16 cellular contexts compared by ENCODE assay signal in genomic region chr2:241823531-241824437, GRCh38. TPM values are rescaled to one million over a fixed set of nuclear protein-coding genes. Genes with fewer than 3 reads are reported as not detected.
A peak's percentile ranks its signal among the peaks of the same experiment; 100 is the strongest.
DNase-seq lines count a peak whose midpoint lies in the region; ATAC-seq and TF ChIP-seq lines count a peak whose summit lies in the region.
"Not testable (repeated sequence)": the region's sequence is repeated elsewhere in the genome, so short reads cannot be mapped to it uniquely, and the experiment has no call there.
"Had no signal": no experiment of that assay in that cellular context is flagged by ENCODE, and none has a peak within 500 bp of the region (broad histone marks: within the 10 kb centered on the region; RNA-seq: fewer than 3 reads in every experiment).

No MANE protein-coding gene starts in this region.

- H3K36me3 Mint-ChIP-seq in activated naive CD4-positive, alpha-beta T cell treated with anti-CD3 and anti-CD28 coated beads for 36 hours (ENCODE audit: low read depth), result peaks cover 14% of the 10 kb centered on the region
- H3K36me3 Mint-ChIP-seq in naive B cell, result peaks cover 17 to 42% of the 10 kb centered on the region in 2 donors

- TF ChIP-seq EP300 in sigmoid colon (IDR thresholded peaks at IDR 0.05), result not testable (repeated sequence)

- WGBS in sigmoid colon, 2 donors, result 92 to 93% methylated on average over 45 of the region's 45 CpGs

- CTCF ChIA-PET in GM10248 (lab: Yijun Ruan, JAX); activated naive CD4-positive, alpha-beta T cell treated with anti-CD3 and anti-CD28 coated beads for 36 hours (lab: Charles Lee): not testable (repeated sequence)

- ATAC-seq in Right ventricle myocardium superior (ENCODE audit: poor library complexity); naive B cell (ENCODE audit: low read depth in 2 of 2): not testable (repeated sequence)

- not testable (repeated sequence) for TF ChIP-seq POLR2A in sigmoid colon (IDR thresholded peaks at IDR 0.05)

- peaks cover 0 to 26% (median 0%) of the 10 kb centered on the region in 3 donors for H3K27me3 ChIP-seq in sigmoid colon

- not testable (repeated sequence) for TF ChIP-seq CTCF in GM10248 (IDR thresholded peaks at IDR 0.05; ENCODE audit: control extremely low read depth, extremely low read depth, low read depth, missing control alignments); sigmoid colon (IDR thresholded peaks at IDR 0.05)

- not testable (repeated sequence) for H3K27ac ChIP-seq in sigmoid colon

- POLR2A ChIA-PET in GM10248 (lab: Yijun Ruan, JAX), result not testable (repeated sequence)

- H3K9me3 Mint-ChIP-seq in activated naive CD4-positive, alpha-beta T cell treated with anti-CD3 and anti-CD28 coated beads for 36 hours, result peaks cover 20% of the 10 kb centered on the region
- peaks cover 10 to 32% (median 20%) of the 10 kb centered on the region in 7 donors for H3K9me3 Mint-ChIP-seq in naive B cell

- DNase-seq in GM10248 (ENCODE audit: extremely low spot score) (peak; percentile 14), NCI-H526 (lab: John Stamatoyannopoulos, UW) (peak; percentile 70 to 82), T1000 (lab: John Stamatoyannopoulos, UW) (peak; percentile 28), Right ventricle myocardium superior (peak; percentile 29), sigmoid colon (peak; percentile 38)
- not testable (repeated sequence) for DNase-seq in activated naive CD4-positive, alpha-beta T cell treated with anti-CD3 and anti-CD28 coated beads for 36 hours; naive B cell

- not testable (repeated sequence) for H3K36me3 ChIP-seq in sigmoid colon

- not testable (repeated sequence) for H3K4me1 ChIP-seq in sigmoid colon

- intact Hi-C loops in activated naive CD4-positive, alpha-beta T cell treated with anti-CD3 and anti-CD28 coated beads for 36 hours (cut with micrococcal nuclease); Right ventricle myocardium superior (cut with DNase I); sigmoid colon (cut with DNase I): not testable (repeated sequence)

- not testable (repeated sequence) for H3K27me3 Mint-ChIP-seq in activated naive CD4-positive, alpha-beta T cell treated with anti-CD3 and anti-CD28 coated beads for 36 hours (ENCODE audit: low read depth)
- H3K27me3 Mint-ChIP-seq in naive B cell, result peaks cover 33 to 59% (median 40%) of the 10 kb centered on the region in 3 donors

- peak overlapping the region; percentile 25 for H3K27ac Mint-ChIP-seq in activated naive CD4-positive, alpha-beta T cell treated with anti-CD3 and anti-CD28 coated beads for 36 hours
- H3K27ac Mint-ChIP-seq in naive B cell, result peak overlapping the region in 4 of 6 donors; percentile 42 to 82 (median 72)

- H3K4me3 ChIP-seq in sigmoid colon, result not testable (repeated sequence)

- not testable (repeated sequence) for H3K9me3 ChIP-seq in sigmoid colon

- peaks cover 14% of the 10 kb centered on the region for H3K4me1 Mint-ChIP-seq in activated naive CD4-positive, alpha-beta T cell treated with anti-CD3 and anti-CD28 coated beads for 36 hours (ENCODE audit: low read depth)
- H3K4me1 Mint-ChIP-seq in naive B cell, result peaks cover 5 to 19% (median 17%) of the 10 kb centered on the region in 3 donors

- H3K4me3 Mint-ChIP-seq in activated naive CD4-positive, alpha-beta T cell treated with anti-CD3 and anti-CD28 coated beads for 36 hours, result not testable (repeated sequence)
- H3K4me3 Mint-ChIP-seq in naive B cell, result peak overlapping the region in 1 of 8 donors; percentile 70

RNA-seq across cellular contexts. Expression of gene NEU4, which starts 14.8 kb away (rescaled TPM):
- total RNA-seq in activated naive CD4-positive, alpha-beta T cell treated with anti-CD3 and anti-CD28 coated beads for 36 hours, result not detected
- total RNA-seq in Right ventricle myocardium superior (not detected), sigmoid colon (1 to 10 TPM in 1 of 4 donors, under 1 TPM in 2, not detected in 1; 0.36 to 3.6 (median 0.49) TPM)
- polyA plus RNA-seq in naive B cell (ENCODE audit: low read depth in 6 of 6) (1 to 10 TPM in 1 of 6 donors, under 1 TPM in 1, not detected in 4; 0.55 to 1.7 TPM), sigmoid colon (10 to 100 TPM; 16.3 to 66.1 (median 39.1) TPM)
- total RNA-seq: bronchial epithelial cell, foreskin keratinocyte, M059J, osteocyte, RPMI7951, smooth muscle cell had no signal
- polyA plus RNA-seq: foreskin keratinocyte had no signal

RNA-seq across cellular contexts. Expression of gene PDCD1, which starts 34.9 kb away (rescaled TPM):
- 1 to 10 TPM; 6.9 to 8.3 TPM for total RNA-seq in activated naive CD4-positive, alpha-beta T cell treated with anti-CD3 and anti-CD28 coated beads for 36 hours
- 2.0 TPM for total RNA-seq in Right ventricle myocardium superior
- not detected for polyA plus RNA-seq in naive B cell (ENCODE audit: low read depth in 6 of 6)
- under 1 TPM in 3 of 4 donors, not detected in 1; 0.14 to 0.99 (median 0.36) TPM for total RNA-seq in sigmoid colon
- 1 to 10 TPM in 1 of 3 donors, not detected in 2; 3.2 TPM for polyA plus RNA-seq in sigmoid colon
- total RNA-seq: bronchial epithelial cell, foreskin keratinocyte, M059J, osteocyte, RPMI7951, smooth muscle cell had no signal
- polyA plus RNA-seq: foreskin keratinocyte, smooth muscle cell had no signal

RNA-seq across cellular contexts. Expression of gene RTP5, which starts 45.7 kb away (rescaled TPM):
- not detected for total RNA-seq in activated naive CD4-positive, alpha-beta T cell treated with anti-CD3 and anti-CD28 coated beads for 36 hours
- total RNA-seq in Right ventricle myocardium superior (not detected), sigmoid colon (under 1 TPM in 1 of 4 donors, not detected in 3; 0.16 TPM)
- polyA plus RNA-seq in naive B cell (ENCODE audit: low read depth in 6 of 6) (not detected), sigmoid colon (under 1 TPM in 1 of 3 donors, not detected in 2; 0.19 TPM)
- total RNA-seq: bronchial epithelial cell, colonic mucosa, foreskin keratinocyte, heart right ventricle, left lobe of liver, M059J, osteocyte, RPMI7951, smooth muscle cell had no signal
- polyA plus RNA-seq: foreskin keratinocyte, smooth muscle cell had no signal

RNA-seq across cellular contexts. Expression of gene GAL3ST2, which starts 47.2 kb away (rescaled TPM):
- not detected for total RNA-seq in activated naive CD4-positive, alpha-beta T cell treated with anti-CD3 and anti-CD28 coated beads for 36 hours
- not detected for total RNA-seq in Right ventricle myocardium superior
- polyA plus RNA-seq in naive B cell (ENCODE audit: low read depth in 6 of 6), result not detected
- under 1 TPM in 2 of 4 donors, not detected in 2; 0.33 to 0.68 TPM for total RNA-seq in sigmoid colon
- polyA plus RNA-seq in sigmoid colon, result 10 to 100 TPM in 1 of 3 donors, 1 to 10 TPM in 2; 3.0 to 13.6 (median 4.2) TPM
- total RNA-seq: bronchial epithelial cell, foreskin keratinocyte, M059J, RPMI7951, smooth muscle cell had no signal
- polyA plus RNA-seq: foreskin keratinocyte, heart right ventricle had no signal
